Comparison of ENCODE assay signal across 1 cellular context in genomic region chr1:11478571-11479374, GRCh38.
TF ChIP-seq lines count a peak whose summit lies in the region.

DISP3 (plus strand) TSS chr1:11479155; CDS start chr1:11500993, 21,838 bp downstream.

TF ChIP-seq in WTC11, 78 proteins besides CTCF, POLR2A, EP300 and RAD21 (continued from another document and continues in another):
- TF ChIP-seq AFF4 (CRISPR knock-in tag; IDR thresholded peaks at IDR 0.05; ENCODE audit: borderline replicate concordance) (no peak), FOXP4 (CRISPR knock-in tag; IDR thresholded peaks at IDR 0.05) (peak; percentile 73; the same call in 1 of the 2 replicates), HMGXB4 (CRISPR knock-in tag; IDR thresholded peaks at IDR 0.05) (peak; percentile 75), ZNF396 (CRISPR knock-in tag; IDR thresholded peaks at IDR 0.05; ENCODE audit: borderline replicate concordance) (no peak), SMAD3 (CRISPR knock-in tag; IDR thresholded peaks at IDR 0.05; ENCODE audit: borderline replicate concordance) (0 out of 2 replicates have a peak, but pooled peaks have one; percentile 67), GRHL2 (CRISPR knock-in tag; IDR thresholded peaks at IDR 0.05; ENCODE audit: insufficient replicate concordance, severe bottlenecking) (no peak), FOXJ3 (CRISPR knock-in tag; IDR thresholded peaks at IDR 0.05; ENCODE audit: borderline replicate concordance) (no peak), ATF6 (CRISPR knock-in tag; IDR thresholded peaks at IDR 0.05) (no peak), NFATC4 (CRISPR knock-in tag; IDR thresholded peaks at IDR 0.05) (no peak), ZBTB43 (CRISPR knock-in tag; IDR thresholded peaks at IDR 0.05) (no peak), ESRRA (CRISPR knock-in tag; IDR thresholded peaks at IDR 0.05; ENCODE audit: borderline replicate concordance) (no peak), ZNF219 (CRISPR knock-in tag; IDR thresholded peaks at IDR 0.05; ENCODE audit: borderline replicate concordance) (no peak), ELF4 (CRISPR knock-in tag; IDR thresholded peaks at IDR 0.05; ENCODE audit: low read depth) (no peak), ZNF317 (CRISPR knock-in tag; IDR thresholded peaks at IDR 0.05; ENCODE audit: borderline replicate concordance, low read depth) (no peak; the same call in 1 of the 2 replicates), GABPB1 (CRISPR knock-in tag; IDR thresholded peaks at IDR 0.05) (no peak), EMX1 (CRISPR knock-in tag; IDR thresholded peaks at IDR 0.05) (no peak), ZNF263 (CRISPR knock-in tag; IDR thresholded peaks at IDR 0.05; ENCODE audit: low read depth) (peak; percentile 62; the same call in 1 of the 2 replicates), KAT7 (CRISPR knock-in tag; IDR thresholded peaks at IDR 0.05; ENCODE audit: borderline replicate concordance) (no peak), ZNF121 (CRISPR knock-in tag; IDR thresholded peaks at IDR 0.05) (no peak), CBFB (CRISPR knock-in tag; IDR thresholded peaks at IDR 0.05; ENCODE audit: low read depth) (peak; percentile 90; the same call in 1 of the 2 replicates), E2F5 (CRISPR knock-in tag; IDR thresholded peaks at IDR 0.05) (peak; percentile 92), TEAD1 (CRISPR knock-in tag; IDR thresholded peaks at IDR 0.05) (peak; percentile 54; the same call in 1 of the 2 replicates), PRDM15 (CRISPR knock-in tag; IDR thresholded peaks at IDR 0.05) (peak; percentile 96), MXD4 (CRISPR knock-in tag; IDR thresholded peaks at IDR 0.05; ENCODE audit: borderline replicate concordance) (no peak), ZNF425 (CRISPR knock-in tag; conservative IDR thresholded peaks at IDR 0.05) (no peak), RELA (CRISPR knock-in tag; IDR thresholded peaks at IDR 0.05; ENCODE audit: borderline replicate concordance) (no peak), ZBTB21 (CRISPR knock-in tag; IDR thresholded peaks at IDR 0.05; ENCODE audit: borderline replicate concordance) (no peak), ZNF138 (CRISPR knock-in tag; conservative IDR thresholded peaks at IDR 0.05) (no peak), ATF1 (CRISPR knock-in tag; IDR thresholded peaks at IDR 0.05) (no peak), OVOL2 (CRISPR knock-in tag; IDR thresholded peaks at IDR 0.05; ENCODE audit: borderline replicate concordance) (no peak), ARID4B (CRISPR knock-in tag; IDR thresholded peaks at IDR 0.05; ENCODE audit: borderline replicate concordance) (peak; percentile 31; the same call in 1 of the 2 replicates)
